ENCODE assay signal across 1 cellular context in the genomic region with DNA sequence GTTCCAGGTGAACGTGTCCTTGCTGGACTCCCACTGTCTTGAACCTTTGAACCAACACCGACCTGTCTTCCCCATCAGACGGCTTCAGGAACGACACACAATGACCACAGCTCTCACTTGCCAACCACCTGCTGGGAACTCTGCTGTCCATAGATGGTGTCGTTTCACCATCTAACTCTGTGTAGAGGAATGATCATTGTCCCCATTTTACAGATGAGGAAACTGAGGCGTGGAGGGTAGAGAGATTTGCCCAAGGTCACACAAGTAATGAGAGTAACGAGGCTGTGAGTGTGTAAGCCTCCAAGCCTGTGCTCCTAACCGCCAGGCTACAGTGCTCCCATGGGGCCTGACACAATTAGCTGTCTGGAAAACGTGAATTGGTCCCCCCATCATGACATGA.
TF ChIP-seq lines count a peak whose summit lies in the region.

No MANE protein-coding gene starts in this region.

TF ChIP-seq in HepG2, 621 proteins besides CTCF, POLR2A, EP300 and RAD21:
- TF ChIP-seq ZNF629 (CRISPR knock-in tag; conservative IDR thresholded peaks at IDR 0.05) (peak; percentile 98), KDM1A (CRISPR knock-in tag; IDR thresholded peaks at IDR 0.05) (0 out of 2 replicates have a peak, but pooled peaks have one; percentile 59), CHD4 (IDR thresholded peaks at IDR 0.05; ENCODE audit: borderline replicate concordance, low read length) (0 out of 2 replicates have a peak, but pooled peaks have one; percentile 45), SIX1 (CRISPR knock-in tag; IDR thresholded peaks at IDR 0.05; ENCODE audit: borderline replicate concordance) (no peak), RAD51 (IDR thresholded peaks at IDR 0.05; ENCODE audit: borderline replicate concordance) (no peak), ZMYM3 (CRISPR knock-in tag; IDR thresholded peaks at IDR 0.05) (peak; percentile 90)
